ENCODE assay signal across 8 cellular contexts in genomic region chr14:99383457-99384428, GRCh38.
"Had no signal": no experiment of that assay in that cellular context is flagged by ENCODE, and none has a peak within 500 bp of the region (broad histone marks: within the 10 kb centered on the region; RNA-seq: fewer than 3 reads in every experiment).

No MANE protein-coding gene starts in this region.

- H3K27me3 ChIP-seq: body of pancreas had no signal

- H3K9me3 ChIP-seq: body of pancreas had no signal

- H3K27ac ChIP-seq: body of pancreas had no signal

- DNase-seq: activated B cell treated with CpG ODN at 0.5 μM for 24 hours; activated CD4-positive, alpha-beta T cell treated with anti-CD3 and anti-CD28 coated beads, Interleukin-2, amount 50 U/mL, for 1 hour; activated T-cell treated with anti-CD3 and anti-CD28 coated beads for 4 hours; body of pancreas; hypothalamus; stimulated activated naive CD4-positive, alpha-beta T cell; T-cell had no signal

- H3K4me3 ChIP-seq: body of pancreas had no signal

- ATAC-seq: body of pancreas, sciatic nerve, T-cell had no signal
